ENCODE assay signal across 1 cellular context in genomic region chr10:80596391-80597257, GRCh38.
TF ChIP-seq lines count a peak whose summit lies in the region.

No MANE protein-coding gene starts in this region.

TF ChIP-seq in endothelial cell of umbilical vein, 7 proteins besides CTCF, POLR2A, EP300 and RAD21 (continued from another document):
- no peak for TF ChIP-seq MYC (IDR thresholded peaks at IDR 0.05; ENCODE audit: low read depth, low read length)
- TF ChIP-seq JUN (IDR thresholded peaks at IDR 0.05; ENCODE audit: borderline replicate concordance, insufficient read depth, insufficient read length, low read depth) = no peak
- no peak for TF ChIP-seq POLR2AphosphoS5 (IDR thresholded peaks at IDR 0.05; ENCODE audit: insufficient read depth, low read depth, low read length)
TF ChIP-seq in endothelial cell of umbilical vein: peak in this region for 0.
